In the genomic region with DNA sequence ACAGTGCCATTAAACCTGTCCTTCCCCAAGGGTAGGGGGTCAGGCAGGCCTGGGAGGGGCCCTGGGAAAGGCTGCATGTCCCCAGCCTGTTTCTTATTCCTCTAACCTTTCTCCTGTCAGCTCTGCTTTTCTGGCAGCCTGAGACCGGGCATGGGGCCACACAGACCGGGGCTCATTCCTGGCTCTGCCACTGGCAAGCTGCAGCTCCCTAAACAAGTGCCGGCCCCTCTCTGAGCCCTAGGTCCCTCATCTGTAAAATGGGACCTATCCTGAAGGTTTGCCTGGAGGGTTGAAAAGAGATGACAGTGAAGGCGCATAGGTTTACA, we compare ENCODE assay signal across 19 cellular contexts.
DNase-seq lines count a peak whose midpoint lies in the region; ATAC-seq and TF ChIP-seq lines count a peak whose summit lies in the region.
"Had no signal": no experiment of that assay in that cellular context is flagged by ENCODE, and none has a peak within 500 bp of the region (broad histone marks: within the 10 kb centered on the region; RNA-seq: fewer than 3 reads in every experiment).

No MANE protein-coding gene starts in this region.

- H3K36me3 ChIP-seq in body of pancreas (replicated peaks in 1 of 2; ENCODE audit: insufficient read depth in 1 of 2, low read depth in 2 of 2) (no peaks in the 10 kb centered on the region), mesodermal cell (ENCODE audit: control insufficient read depth, insufficient read depth, low read length) (no peaks in the 10 kb centered on the region), thoracic aorta (no peaks in the 10 kb centered on the region)
- H3K36me3 ChIP-seq: HAP-1, neutrophil, tibial nerve had no signal

- ATAC-seq in Right ventricle myocardium superior (ENCODE audit: poor library complexity), result no peak
- no peak for ATAC-seq in Right ventricle myocardium inferior
- ATAC-seq in body of pancreas, result no peak
- ATAC-seq in thoracic aorta (ENCODE audit: insufficient number of reproducible peaks, low FRiP score, low read depth), result no peak
- ATAC-seq in GM21367 (IDR thresholded peaks at IDR 0.05; ENCODE audit: unreplicated experiment), result no peak
- ATAC-seq: activated CD8-positive, alpha-beta T cell treated with anti-CD3 and anti-CD28 coated beads for 36 hours; activated naive CD4-positive, alpha-beta T cell treated with anti-CD3 and anti-CD28 coated beads, Interleukin-2, amount 50 U/mL, for 72 hours had no signal

- intact Hi-C loops in Right ventricle myocardium superior (cut with DNase I), result no loop called here
- intact Hi-C loops in Right ventricle myocardium inferior (cut with DNase I), result no loop called here
- intact Hi-C loops in body of pancreas (cut with DNase I), result no loop called here

- no peak for TF ChIP-seq POLR2A in body of pancreas (IDR thresholded peaks at IDR 0.05)

- H3K27ac ChIP-seq in body of pancreas (peak overlapping the region; percentile 80 to 88 (median 84)), mesodermal cell (ENCODE audit: low read depth, low read length, severe bottlenecking) (peak overlapping the region; percentile 23), thoracic aorta (peak overlapping the region; percentile 64 to 68)
- H3K27ac ChIP-seq: neutrophil, psoas muscle, tibial nerve had no signal

- H3K27me3 ChIP-seq in body of pancreas, result no peaks in the 10 kb centered on the region
- H3K27me3 ChIP-seq in thoracic aorta (replicated peaks; ENCODE audit: insufficient read depth), result no peaks in the 10 kb centered on the region
- H3K27me3 ChIP-seq: neutrophil, tibial nerve had no signal

- WGBS in body of pancreas, 2 donors, result 32 to 43% methylated on average over 4 of the region's 4 CpGs
- 97 to 100% methylated on average over 1 to 4 of the region's 4 CpGs for WGBS in mesodermal cell (ENCODE audit: insufficient coverage in 2 of 2), 2 experiments

- TF ChIP-seq CTCF in body of pancreas (IDR thresholded peaks at IDR 0.05) (no peak), thoracic aorta (IDR thresholded peaks at IDR 0.05) (no peak)

- peaks cover 38% of the 10 kb centered on the region for H3K4me1 ChIP-seq in body of pancreas
- H3K4me1 ChIP-seq in mesodermal cell (ENCODE audit: control insufficient read depth, insufficient read depth, low read length, poor library complexity, severe bottlenecking), result peaks cover 25% of the 10 kb centered on the region
- peaks cover 19 to 56% of the 10 kb centered on the region in 2 donors for H3K4me1 ChIP-seq in thoracic aorta (ENCODE audit: control insufficient read depth in 1 of 2, low read depth in 2 of 2)
- H3K4me1 ChIP-seq: HAP-1, psoas muscle had no signal

- H3K9me3 ChIP-seq in body of pancreas (no peaks in the 10 kb centered on the region), mesodermal cell (ENCODE audit: control insufficient read depth, low read length) (no peaks in the 10 kb centered on the region), thoracic aorta (no peaks in the 10 kb centered on the region)
- H3K9me3 ChIP-seq: HAP-1, neutrophil, psoas muscle had no signal

- H3K4me3 ChIP-seq in body of pancreas, result no peak overlapping the region
- H3K4me3 ChIP-seq in mesodermal cell (ENCODE audit: extremely low read depth, insufficient read depth, low read length, poor library complexity, severe bottlenecking), result no peak overlapping the region
- no peak overlapping the region for H3K4me3 ChIP-seq in thoracic aorta
- H3K4me3 ChIP-seq: dorsolateral prefrontal cortex, HAP-1, psoas muscle, tibial nerve had no signal

- DNase-seq in Right ventricle myocardium superior (peak; percentile 58), Right ventricle myocardium inferior (ENCODE audit: missing footprints) (no peak), body of pancreas (no peak), thoracic aorta (ENCODE audit: low spot score) (no peak), DMS79 treated with DMSO at 0.1 percent for 48 hours (lab: John Stamatoyannopoulos, UW) (no peak), hippocampal formation (lab: John Stamatoyannopoulos, UW) (no peak)
- DNase-seq: activated CD4-positive, alpha-beta T cell treated with anti-CD3 and anti-CD28 coated beads for 1 hour; activated CD8-positive, alpha-beta T cell treated with anti-CD3 and anti-CD28 coated beads for 36 hours; DMS153; NCI-H1417 treated with DMSO at 0.1 percent for 48 hours; NCI-H2081 treated with DMSO at 0.1 percent for 48 hours had no signal

Comparison
In these comparisons a context has a peak if more than half of its experiments do, and no peak if none do; other contexts are left out.
1. H3K27ac ChIP-seq: peak in every context shown above with its lines; median percentile 84 in body of pancreas; 66 in thoracic aorta; 23 in mesodermal cell.